19 cellular contexts compared by ENCODE assay signal in the genomic region with DNA sequence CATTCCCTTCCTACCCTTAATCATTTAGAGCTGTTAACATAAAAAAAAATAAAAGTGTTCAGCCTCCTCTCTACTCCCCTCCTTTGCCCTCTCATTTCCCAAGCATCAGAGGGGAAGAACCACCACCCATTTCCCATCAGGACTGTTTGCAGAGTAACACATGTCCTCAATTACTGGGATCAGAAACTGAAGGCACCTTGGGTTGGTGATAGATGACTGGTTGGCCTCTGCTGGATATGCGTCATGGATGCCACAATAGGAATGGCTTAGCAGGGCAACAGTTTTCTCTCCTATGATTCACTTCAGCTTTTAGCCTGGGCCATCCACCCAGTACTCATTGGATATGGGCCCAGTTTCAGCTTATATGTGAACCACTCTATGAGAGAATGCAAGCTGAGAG. TPM values are rescaled to one million over a fixed set of nuclear protein-coding genes. Genes with fewer than 3 reads are reported as not detected.
DNase-seq lines count a peak whose midpoint lies in the region; ATAC-seq, FAIRE-seq and TF ChIP-seq lines count a peak whose summit lies in the region.
"Had no signal": no experiment of that assay in that cellular context is flagged by ENCODE, and none has a peak within 500 bp of the region (broad histone marks: within the 10 kb centered on the region; RNA-seq: fewer than 3 reads in every experiment).

No MANE protein-coding gene starts in this region.

- CTCF ChIA-PET in endothelial cell of umbilical vein (lab: Charles Lee): interaction anchor here (1.2 to 2.2 kb wide), 3 partner anchors 11 to 26 kb away, joined by 3 to 11 read pairs (median 3); no protein-coding TSS in a partner anchor
- CTCF ChIA-PET in OCI-LY7 (lab: Charles Lee; ENCODE audit: unreplicated experiment): no interaction called here

- H3K23ac ChIP-seq in mesenchymal stem cell (ENCODE audit: low read length in 2 of 2): no peak overlapping the region

- H3K4ac ChIP-seq in mesenchymal stem cell (ENCODE audit: low read depth in 1 of 2, low read length in 2 of 2): no peak overlapping the region

- H3K4me3 Mint-ChIP-seq in natural killer cell treated with Interleukin-12 subunit alpha and Interleukin-12 subunit beta and Interleukin-15 and Interleukin-18, amount 100 ng/mL, for 72 hours: no peak overlapping the region
- H3K4me3 Mint-ChIP-seq: activated CD8-positive, alpha-beta T cell treated with anti-CD3 and anti-CD28 coated beads, Interleukin-2, amount 10 ng/mL, durations not matched to agents 7 days and 5 days; activated naive CD4-positive, alpha-beta T cell treated with anti-CD3 and anti-CD28 coated beads, Interleukin-2, amount 10 ng/mL, durations not matched to agents 7 days and 5 days; CD14-positive monocyte; memory B cell had no signal

- in situ Hi-C loops in KBM-7 (cut with MboI; ENCODE audit: low pct_unique_long_range_greater_than_20kb, low sequenced_read_pairs): no loop called here

- dilution Hi-C loops in endothelial cell of umbilical vein (cut with MboI; ENCODE audit: extremely low pct_ligation_motif_present, low sequenced_read_pairs): no loop called here

- WGBS in mesenchymal stem cell: 86% methylated on average over 1 of the region's 1 CpG

- no peak overlapping the region for H2BK12ac ChIP-seq in mesenchymal stem cell (ENCODE audit: low read length in 2 of 2)

- no peaks in the 10 kb centered on the region for H3K79me1 ChIP-seq in mesenchymal stem cell (replicated peaks; ENCODE audit: low read length, poor library complexity, severe bottlenecking)

- H3K36me3 ChIP-seq in endothelial cell of umbilical vein (ENCODE audit: control insufficient read depth in 2 of 2, extremely low read depth in 1 of 2, insufficient read depth in 2 of 2, low read length in 2 of 2) (no peaks in the 10 kb centered on the region), mesenchymal stem cell (ENCODE audit: control insufficient read depth in 1 of 2, insufficient read depth in 2 of 2, low read depth in 1 of 2, low read length in 2 of 2) (no peaks in the 10 kb centered on the region), OCI-LY7 (ENCODE audit: insufficient read depth, low read length) (no peaks in the 10 kb centered on the region)

- no peaks in the 10 kb centered on the region for H3K9me3 Mint-ChIP-seq in natural killer cell treated with Interleukin-12 subunit alpha and Interleukin-12 subunit beta and Interleukin-15 and Interleukin-18, amount 100 ng/mL, for 72 hours
- H3K9me3 Mint-ChIP-seq: activated naive CD4-positive, alpha-beta T cell treated with anti-CD3 and anti-CD28 coated beads, Interleukin-2, amount 10 ng/mL, durations not matched to agents 7 days and 5 days; CD14-positive monocyte; memory B cell had no signal

- no peak overlapping the region for H4K8ac ChIP-seq in mesenchymal stem cell (ENCODE audit: low read length)

- H3K27ac Mint-ChIP-seq in natural killer cell treated with Interleukin-12 subunit alpha and Interleukin-12 subunit beta and Interleukin-15 and Interleukin-18, amount 100 ng/mL, for 72 hours: no peak overlapping the region
- H3K27ac Mint-ChIP-seq: activated CD8-positive, alpha-beta T cell treated with anti-CD3 and anti-CD28 coated beads, Interleukin-2, amount 10 ng/mL, durations not matched to agents 7 days and 5 days; activated naive CD4-positive, alpha-beta T cell treated with anti-CD3 and anti-CD28 coated beads, Interleukin-2, amount 10 ng/mL, durations not matched to agents 7 days and 5 days; CD14-positive monocyte; memory B cell had no signal

- no peaks in the 10 kb centered on the region for H3K4me1 Mint-ChIP-seq in natural killer cell treated with Interleukin-12 subunit alpha and Interleukin-12 subunit beta and Interleukin-15 and Interleukin-18, amount 100 ng/mL, for 72 hours (ENCODE audit: low read depth in 2 of 2)
- H3K4me1 Mint-ChIP-seq: activated naive CD4-positive, alpha-beta T cell treated with anti-CD3 and anti-CD28 coated beads, Interleukin-2, amount 10 ng/mL, durations not matched to agents 7 days and 5 days; CD14-positive monocyte; memory B cell had no signal

- no peaks in the 10 kb centered on the region for H3K36me3 Mint-ChIP-seq in natural killer cell treated with Interleukin-12 subunit alpha and Interleukin-12 subunit beta and Interleukin-15 and Interleukin-18, amount 100 ng/mL, for 72 hours
- H3K36me3 Mint-ChIP-seq: activated naive CD4-positive, alpha-beta T cell treated with anti-CD3 and anti-CD28 coated beads, Interleukin-2, amount 10 ng/mL, durations not matched to agents 7 days and 5 days; CD14-positive monocyte; memory B cell had no signal

- FAIRE-seq in endothelial cell of umbilical vein (lab: Jason Lieb, UNC): peak; percentile 75

- no peak overlapping the region for H3K27ac ChIP-seq in endothelial cell of umbilical vein (ENCODE audit: insufficient read depth, low read depth, low read length)
- H3K27ac ChIP-seq in mesenchymal stem cell (ENCODE audit: low read length, poor library complexity, severe bottlenecking): no peak overlapping the region
- no peak overlapping the region for H3K27ac ChIP-seq in OCI-LY7 (ENCODE audit: low read depth, low read length, poor library complexity, severe bottlenecking)
- H3K27ac ChIP-seq: hepatocyte, parathyroid adenoma, PC-9 had no signal

- H3K4me3 ChIP-seq in AG10803 (ENCODE audit: low read length) (no peak overlapping the region), endothelial cell of umbilical vein (replicated peaks in 1 of 3; ENCODE audit: insufficient read depth in 1 of 3, low read depth in 1 of 3, low read length in 3 of 3) (no peak overlapping the region), mesenchymal stem cell (ENCODE audit: insufficient read depth in 1 of 2, low read depth in 1 of 2, low read length in 2 of 2) (no peak overlapping the region), OCI-LY7 (ENCODE audit: low read depth, low read length, poor library complexity, severe bottlenecking) (no peak overlapping the region)
- H3K4me3 ChIP-seq: hepatocyte, PC-9 had no signal

- H4K20me1 ChIP-seq in endothelial cell of umbilical vein (replicated peaks; ENCODE audit: control insufficient read depth, extremely low read depth, insufficient read depth, low read length) (no peaks in the 10 kb centered on the region), OCI-LY7 (ENCODE audit: insufficient read depth, low read length) (no peaks in the 10 kb centered on the region)

- peaks cover 6 to 19% of the 10 kb centered on the region in 2 donors for H3K27me3 Mint-ChIP-seq in natural killer cell treated with Interleukin-12 subunit alpha and Interleukin-12 subunit beta and Interleukin-15 and Interleukin-18, amount 100 ng/mL, for 72 hours

- H3K18ac ChIP-seq in mesenchymal stem cell (ENCODE audit: low read depth in 1 of 2, low read length in 2 of 2): no peak overlapping the region

- H2AK5ac ChIP-seq in mesenchymal stem cell (ENCODE audit: low read length, severe bottlenecking): no peak overlapping the region

- no peak overlapping the region for H2BK120ac ChIP-seq in mesenchymal stem cell (ENCODE audit: low read depth, low read length)

- no peaks in the 10 kb centered on the region for H3K9me3 ChIP-seq in endothelial cell of umbilical vein (replicated peaks; ENCODE audit: control insufficient read depth, insufficient read depth, low read length)
- H3K9me3 ChIP-seq in mesenchymal stem cell (ENCODE audit: control insufficient read depth, low read length): no peaks in the 10 kb centered on the region
- no peaks in the 10 kb centered on the region for H3K9me3 ChIP-seq in OCI-LY7 (ENCODE audit: low read length)

- no peaks in the 10 kb centered on the region; the same call in 1 of the 2 replicates for H3K9me2 ChIP-seq in OCI-LY7 (ENCODE audit: insufficient read depth, low read length)

- H2BK15ac ChIP-seq in mesenchymal stem cell (ENCODE audit: low read depth, poor library complexity, severe bottlenecking): no peak overlapping the region

- intact Hi-C loops in endothelial cell of umbilical vein (cut with micrococcal nuclease): no loop called here
- intact Hi-C loops in OCI-LY7 (cut with micrococcal nuclease; ENCODE audit: unreplicated experiment): no loop called here
- intact Hi-C loops in Right ventricle myocardium inferior (cut with DNase I): no loop called here

- H2AFZ ChIP-seq in endothelial cell of umbilical vein (ENCODE audit: low read depth, low read length): no peak overlapping the region
- H2AFZ ChIP-seq in mesenchymal stem cell (ENCODE audit: low read depth, low read length): no peak overlapping the region
- H2AFZ ChIP-seq in OCI-LY7 (ENCODE audit: low read length): no peak overlapping the region
- H2AFZ ChIP-seq: hepatocyte, parathyroid adenoma, PC-9 had no signal

- no peak overlapping the region for H2BK5ac ChIP-seq in mesenchymal stem cell (ENCODE audit: low read depth, low read length, poor library complexity, severe bottlenecking)

- no TSS peak for BruUV-seq in endothelial cell of umbilical vein (replicated peaks; lab: Mats Ljungman, UMichigan)
- no TSS peak for BruUV-seq in OCI-LY7 (replicated peaks; lab: Mats Ljungman, UMichigan)

- H3K79me2 ChIP-seq in endothelial cell of umbilical vein (ENCODE audit: control insufficient read depth, insufficient read depth, low read length) (no peaks in the 10 kb centered on the region), OCI-LY7 (ENCODE audit: insufficient read depth, low read depth, low read length) (no peaks in the 10 kb centered on the region)
- H3K79me2 ChIP-seq: hepatocyte, parathyroid adenoma had no signal

- peaks cover 35% of the 10 kb centered on the region for H3K4me1 ChIP-seq in endothelial cell of umbilical vein (ENCODE audit: control insufficient read depth, extremely low read depth, insufficient read depth, low read length)
- H3K4me1 ChIP-seq in mesenchymal stem cell (ENCODE audit: control insufficient read depth, insufficient read depth, low read depth, low read length): peaks cover 7% of the 10 kb centered on the region
- no peaks in the 10 kb centered on the region for H3K4me1 ChIP-seq in OCI-LY7 (ENCODE audit: insufficient read depth, low read length, poor library complexity, severe bottlenecking)
- H3K4me1 ChIP-seq: parathyroid adenoma had no signal

- DNase-seq in AG10803 (ENCODE audit: low read depth) (peak; percentile 100), M059J (ENCODE audit: low read depth) (peak; percentile 93), endothelial cell of umbilical vein (ENCODE audit: low read depth, low spot score) (peak; percentile 93), mesenchymal stem cell (peak; percentile 18), OCI-LY7 (ENCODE audit: low spot score) (no peak), KBM-7 (no peak), Right ventricle myocardium inferior (ENCODE audit: missing footprints) (no peak)
- no peak for DNase-seq in natural killer cell treated with Interleukin-12 subunit alpha and Interleukin-12 subunit beta and Interleukin-15 and Interleukin-18, amount 100 ng/mL, for 72 hours (ENCODE audit: low spot score)
- DNase-seq: activated CD8-positive, alpha-beta T cell treated with anti-CD3 and anti-CD28 coated beads, Interleukin-2, amount 10 ng/mL, durations not matched to agents 7 days and 5 days; activated naive CD4-positive, alpha-beta T cell treated with anti-CD3 and anti-CD28 coated beads, Interleukin-2, amount 10 ng/mL, durations not matched to agents 7 days and 5 days; cortex of kidney; MM.1S; PC-9; stimulated activated CD4-positive, alpha-beta T cell treated with anti-CD3 and anti-CD28 coated beads, Interleukin-2, amount 100 ng/mL, for 24 hours; T-helper 9 cell had no signal

- POLR2A ChIA-PET in endothelial cell of umbilical vein (lab: Charles Lee) (interaction anchor here (0.6 kb wide), 1 partner anchor 37 kb away, joined by 3 read pairs; no protein-coding TSS in a partner anchor), OCI-LY7 (lab: Charles Lee) (no interaction called here)

- H3K4me2 ChIP-seq in endothelial cell of umbilical vein (ENCODE audit: insufficient read depth, low read length) (no peak overlapping the region), mesenchymal stem cell (ENCODE audit: low read length, poor library complexity, severe bottlenecking) (no peak overlapping the region), OCI-LY7 (ENCODE audit: low read length) (no peak overlapping the region)
- H3K4me2 ChIP-seq: hepatocyte, PC-9 had no signal

- no peaks in the 10 kb centered on the region for H3K27me3 ChIP-seq in endothelial cell of umbilical vein (ENCODE audit: control insufficient read depth in 2 of 2, insufficient read depth in 2 of 2, low read length in 2 of 2)
- no peaks in the 10 kb centered on the region for H3K27me3 ChIP-seq in mesenchymal stem cell (ENCODE audit: control insufficient read depth in 1 of 2, insufficient read depth in 1 of 2, low read length in 2 of 2)
- H3K27me3 ChIP-seq: hepatocyte had no signal

- H3K9me1 ChIP-seq in endothelial cell of umbilical vein (replicated peaks; ENCODE audit: control insufficient read depth, extremely low read depth, insufficient read depth, low read length): no peaks in the 10 kb centered on the region

- no peak for ATAC-seq in Right ventricle myocardium inferior
- ATAC-seq in natural killer cell treated with Interleukin-12 subunit alpha and Interleukin-12 subunit beta and Interleukin-15 and Interleukin-18, amount 100 ng/mL, for 72 hours: no peak
- ATAC-seq: activated CD8-positive, alpha-beta T cell treated with anti-CD3 and anti-CD28 coated beads, Interleukin-2, amount 10 ng/mL, durations not matched to agents 7 days and 5 days had no signal

- TF ChIP-seq POLR2A in endothelial cell of umbilical vein (IDR thresholded peaks at IDR 0.05; ENCODE audit: low read depth, low read length): no peak

- no peak overlapping the region for H3K14ac ChIP-seq in mesenchymal stem cell (ENCODE audit: low read length in 2 of 2)

- H4K91ac ChIP-seq in mesenchymal stem cell (ENCODE audit: low read length): peak overlapping the region; percentile 45

- TF ChIP-seq CTCF in AG10803 (conservative IDR thresholded peaks at IDR 0.05; ENCODE audit: low read length) (no peak), endothelial cell of umbilical vein (IDR thresholded peaks at IDR 0.05; ENCODE audit: extremely low read depth in 1 of 2, insufficient read depth in 1 of 2, low read depth in 1 of 2, low read length in 2 of 2) (no peak), OCI-LY7 (conservative IDR thresholded peaks at IDR 0.05; ENCODE audit: low read length) (no peak)

- no peak overlapping the region for H3K9ac ChIP-seq in endothelial cell of umbilical vein (replicated peaks; ENCODE audit: extremely low read depth, insufficient read depth, low read length)
- peak overlapping the region; percentile 74 for H3K9ac ChIP-seq in mesenchymal stem cell (ENCODE audit: low read length)
- H3K9ac ChIP-seq: parathyroid adenoma had no signal

RNA-seq across cellular contexts. Expression of gene DUT, which starts 54.2 kb away (rescaled TPM):
- total RNA-seq in M059J (2014; rRNA removed; shearing (Covaris generic)): 80.2 and 86.7 TPM in 2 replicates
- 127 and 135 TPM in 2 replicates for total RNA-seq in endothelial cell of umbilical vein
- polyA plus RNA-seq in endothelial cell of umbilical vein: 48.1 and 59.9 TPM in 2 replicates
- 56.7 and 58.5 TPM in 2 replicates for polyA plus RNA-seq in endothelial cell of umbilical vein (2011; cell fraction: cytosol; rRNA removed)
- polyA plus RNA-seq in endothelial cell of umbilical vein (2011; cell fraction: nucleus; rRNA removed): 58.4 and 85.4 TPM in 2 replicates
- 62.6 and 85.4 TPM in 2 replicates for polyA plus RNA-seq in endothelial cell of umbilical vein (2012)
- polyA minus RNA-seq in endothelial cell of umbilical vein: 7.7 and 10.1 TPM in 2 replicates
- polyA minus RNA-seq in endothelial cell of umbilical vein (2011; cell fraction: cytosol; rRNA and poly(A)+ RNA removed): 88.5 TPM
- 12.9 and 14.8 TPM in 2 replicates for polyA minus RNA-seq in endothelial cell of umbilical vein (2011; cell fraction: nucleus; rRNA and poly(A)+ RNA removed)
- 62.3 TPM for polyA plus RNA-seq in mesenchymal stem cell (2013, experiment 1 of 2)
- 64.5 TPM for polyA plus RNA-seq in mesenchymal stem cell (2013, experiment 2 of 2)
- total RNA-seq in OCI-LY7 (2014; rRNA removed; shearing (Covaris generic)): 131 and 137 TPM in 2 replicates
- total RNA-seq in OCI-LY7 (2022): 329 and 350 TPM in 2 replicates
- total RNA-seq in Right ventricle myocardium inferior: 86.5 TPM
- total RNA-seq in natural killer cell treated with Interleukin-12 subunit alpha and Interleukin-12 subunit beta and Interleukin-15 and Interleukin-18, amount 100 ng/mL, for 72 hours: 100 to 1,000 TPM; 126 to 258 TPM

Comparison
In these comparisons a context has a peak if more than half of its experiments do, and no peak if none do; other contexts are left out.
1. DNase-seq: peak in AG10803 (single experiment), M059J (single experiment), endothelial cell of umbilical vein (single experiment) and mesenchymal stem cell (single experiment); none in OCI-LY7 (single experiment), KBM-7 (single experiment), Right ventricle myocardium inferior (single experiment) and natural killer cell treated with Interleukin-12 subunit alpha and Interleukin-12 subunit beta and Interleukin-15 and Interleukin-18, amount 100 ng/mL, for 72 hours (single experiment).